In genomic region chr4:156291317-156291716, GRCh38 we compare ENCODE assay signal across 20 cellular contexts.
A peak's percentile ranks its signal among the peaks of the same experiment; 100 is the strongest.
DNase-seq lines count a peak whose midpoint lies in the region; ATAC-seq, FAIRE-seq and TF ChIP-seq lines count a peak whose summit lies in the region.
"Had no signal": no experiment of that assay in that cellular context is flagged by ENCODE, and none has a peak within 500 bp of the region (broad histone marks: within the 10 kb centered on the region; RNA-seq: fewer than 3 reads in every experiment).

No MANE protein-coding gene starts in this region.

- no peak overlapping the region for H4K5ac ChIP-seq in IMR-90 (ENCODE audit: low read depth, low read length)

- no peak overlapping the region for H3K23ac ChIP-seq in IMR-90 (ENCODE audit: low read depth, low read length)

- no peak for TF ChIP-seq CTCF in IMR-90 (conservative IDR thresholded peaks at IDR 0.05; ENCODE audit: low read depth, low read length)
- TF ChIP-seq CTCF in bronchial epithelial cell (IDR thresholded peaks at IDR 0.05; ENCODE audit: insufficient read depth, low read length, severe bottlenecking): no peak
- TF ChIP-seq CTCF in dorsolateral prefrontal cortex (IDR thresholded peaks at IDR 0.05 in 54 of 56, conservative IDR thresholded peaks at IDR 0.05 in 2 of 56; ENCODE audit: low read depth in 1 of 56, partially characterized antibody in 56 of 56): no peak
- TF ChIP-seq CTCF in Peyer's patch (IDR thresholded peaks at IDR 0.05): no peak

- POLR2A ChIA-PET in IMR-90 (lab: Charles Lee; ENCODE audit: unreplicated experiment): no interaction called here

- H4K20me1 ChIP-seq in IMR-90 (ENCODE audit: insufficient read depth, low read length): no peaks in the 10 kb centered on the region

- H3K36me3 ChIP-seq in IMR-90 (ENCODE audit: control insufficient read depth, insufficient read depth, low read length): no peaks in the 10 kb centered on the region
- no peaks in the 10 kb centered on the region for H3K36me3 ChIP-seq in bronchial epithelial cell (ENCODE audit: control insufficient read depth, insufficient read depth, low read length)
- no peaks in the 10 kb centered on the region for H3K36me3 ChIP-seq in mesodermal cell (ENCODE audit: control insufficient read depth, insufficient read depth, low read length)
- H3K36me3 ChIP-seq in Peyer's patch: no peaks in the 10 kb centered on the region
- H3K36me3 ChIP-seq: right atrium auricular region had no signal

- H3K14ac ChIP-seq in IMR-90 (replicated peaks; ENCODE audit: low read depth, low read length): no peak overlapping the region

- intact Hi-C loops in IMR-90 (cut with micrococcal nuclease) (loop anchor here (5.0 to 10.0 kb wide), 3 partner anchors 186 to 753 kb away; no protein-coding TSS in a partner anchor), dorsolateral prefrontal cortex (cut with DNase I) (no loop called here)

- peak; percentile 31 for DNase-seq in AG08396 (ENCODE audit: low spot score)
- peak; percentile 74 for DNase-seq in IMR-90
- DNase-seq in bronchial epithelial cell (ENCODE audit: low read depth): peak; percentile 73
- no peak for DNase-seq in NOMO-1 treated with dmso at 0.1 percent for 144 hours (lab: John Stamatoyannopoulos, UW; ENCODE audit: unreplicated experiment)
- no peak for DNase-seq in NCI-H748 (lab: John Stamatoyannopoulos, UW; ENCODE audit: unreplicated experiment)
- DNase-seq in dorsolateral prefrontal cortex: no peak
- DNase-seq in Peyer's patch: no peak
- DNase-seq: activated CD8-positive, alpha-beta memory T cell treated with anti-CD3 and anti-CD28 coated beads, Interleukin-2, amount 10 ng/mL, durations not matched to agents 7 days and 5 days; activated naive CD4-positive, alpha-beta T cell treated with anti-CD3 and anti-CD28 coated beads for 36 hours; CD4-positive, CD25-positive, alpha-beta regulatory T cell; GF-D8; NCI-H524 treated with DMSO at 0.1 percent for 48 hours; stimulated activated CD4-positive, alpha-beta T cell treated with anti-CD3 and anti-CD28 coated beads, Interleukin-4, amount 100 ng/mL, for 4 hours; stimulated activated naive CD4-positive, alpha-beta T cell treated with Interleukin-2 at 50 U/mL for 16 hours had no signal

- H2BK5ac ChIP-seq in IMR-90 (ENCODE audit: low read depth, low read length, poor library complexity, severe bottlenecking): no peak overlapping the region

- dilution Hi-C loops in IMR-90 (cut with HindIII; ENCODE audit: low sequenced_read_pairs, unreplicated experiment): no loop called here

- no peak overlapping the region for H2AFZ ChIP-seq in IMR-90 (replicated peaks; ENCODE audit: low read length, poor library complexity)

- H2BK120ac ChIP-seq in IMR-90 (ENCODE audit: low read depth, low read length): no peak overlapping the region

- H3K9me3 ChIP-seq in IMR-90 (ENCODE audit: control insufficient read depth, insufficient read depth, low read length): no peaks in the 10 kb centered on the region
- no peaks in the 10 kb centered on the region for H3K9me3 ChIP-seq in mesodermal cell (ENCODE audit: control insufficient read depth, low read length)
- H3K9me3 ChIP-seq in Peyer's patch: no peaks in the 10 kb centered on the region
- H3K9me3 ChIP-seq: right atrium auricular region had no signal

- no peak overlapping the region for H2AK9ac ChIP-seq in IMR-90 (replicated peaks; ENCODE audit: low read depth, low read length, poor library complexity)

- 0 out of 2 replicates have a peak overlapping the region, but pooled peaks have one; percentile 29 for H3K4me2 ChIP-seq in IMR-90 (ENCODE audit: low read depth, low read length)

- no peak overlapping the region for H4K91ac ChIP-seq in IMR-90 (ENCODE audit: insufficient read depth, low read depth, low read length)

- H3K56ac ChIP-seq in IMR-90 (ENCODE audit: extremely low read depth, insufficient read depth, low read length): no peak overlapping the region

- H3K27ac ChIP-seq in IMR-90 (ENCODE audit: insufficient read depth, low read length): no peak overlapping the region
- H3K27ac ChIP-seq in mesodermal cell (ENCODE audit: low read depth, low read length, severe bottlenecking): peak overlapping the region; percentile 60
- H3K27ac ChIP-seq in dorsolateral prefrontal cortex: no peak overlapping the region
- no peak overlapping the region for H3K27ac ChIP-seq in Peyer's patch
- H3K27ac ChIP-seq: right atrium auricular region had no signal

- H3K27me3 ChIP-seq in IMR-90 (ENCODE audit: control insufficient read depth, insufficient read depth, low read length) (no peaks in the 10 kb centered on the region), bronchial epithelial cell (ENCODE audit: control insufficient read depth, insufficient read depth, low read length) (no peaks in the 10 kb centered on the region), dorsolateral prefrontal cortex (no peaks in the 10 kb centered on the region), Peyer's patch (no peaks in the 10 kb centered on the region)
- H3K27me3 ChIP-seq: right atrium auricular region had no signal

- no peak overlapping the region for H2AK5ac ChIP-seq in IMR-90 (ENCODE audit: low read depth, low read length)

- no peak overlapping the region for H3K4ac ChIP-seq in IMR-90 (ENCODE audit: low read depth, low read length)

- H3K9me1 ChIP-seq in IMR-90 (ENCODE audit: insufficient read depth, low read length): no peaks in the 10 kb centered on the region

- TF ChIP-seq POLR2A in IMR-90 (IDR thresholded peaks at IDR 0.05; ENCODE audit: low read depth, low read length) (no peak), Peyer's patch (IDR thresholded peaks at IDR 0.05) (no peak)

- no TSS peak for BruUV-seq in IMR-90 (replicated peaks; lab: Mats Ljungman, UMichigan)

- H3K79me1 ChIP-seq in IMR-90 (ENCODE audit: low read depth in 1 of 2, low read length in 2 of 2): no peaks in the 10 kb centered on the region

- FAIRE-seq in bronchial epithelial cell (lab: Jason Lieb, UNC): no peak
- FAIRE-seq: colon, GM18507, H54 had no signal

- H3K4me3 ChIP-seq in IMR-90 (ENCODE audit: insufficient read depth, low read depth, low read length) (no peak overlapping the region), bronchial epithelial cell (ENCODE audit: low read depth, low read length) (no peak overlapping the region), mesodermal cell (ENCODE audit: extremely low read depth, insufficient read depth, low read length, poor library complexity, severe bottlenecking) (no peak overlapping the region), dorsolateral prefrontal cortex (no peak overlapping the region), Peyer's patch (no peak overlapping the region)
- H3K4me3 ChIP-seq: right atrium auricular region had no signal

- H4K8ac ChIP-seq in IMR-90 (ENCODE audit: low read depth in 2 of 2, low read length in 2 of 2): no peak overlapping the region

- H2BK20ac ChIP-seq in IMR-90 (ENCODE audit: low read depth, low read length): no peak overlapping the region

- WGBS in IMR-90 (ENCODE audit: extremely low coverage in 2 of 2, insufficient read length in 1 of 2), 2 experiments: no CpG with 5 or more reads among the region's 1 CpG
- no CpG with 5 or more reads among the region's 1 CpG for WGBS in mesodermal cell (ENCODE audit: insufficient coverage in 2 of 2), 2 experiments

- H3K18ac ChIP-seq in IMR-90 (ENCODE audit: low read depth, low read length): no peak overlapping the region

- no peak for TF ChIP-seq RAD21 in IMR-90 (IDR thresholded peaks at IDR 0.05; ENCODE audit: low read length)

- H3K4me1 ChIP-seq in IMR-90 (ENCODE audit: control insufficient read depth, insufficient read depth, low read length): peaks cover 4% of the 10 kb centered on the region; the same call in 1 of the 2 replicates
- H3K4me1 ChIP-seq in mesodermal cell (ENCODE audit: control insufficient read depth, insufficient read depth, low read length, poor library complexity, severe bottlenecking): peaks cover 13% of the 10 kb centered on the region
- H3K4me1 ChIP-seq in Peyer's patch: no peaks in the 10 kb centered on the region

- no peak overlapping the region for H3K9ac ChIP-seq in IMR-90 (ENCODE audit: low read depth, low read length)

- H2BK15ac ChIP-seq in IMR-90 (ENCODE audit: low read depth, low read length): no peak overlapping the region

- CTCF ChIA-PET in IMR-90 (lab: Yijun Ruan, JAX): interaction anchor here (1.9 kb wide), 1 partner anchor 11 kb away, joined by 6 read pairs; no protein-coding TSS in a partner anchor

- peak; percentile 79 for ATAC-seq in IMR-90 (ENCODE audit: low read depth)
- ATAC-seq: activated CD8-positive, alpha-beta memory T cell treated with anti-CD3 and anti-CD28 coated beads, Interleukin-2, amount 10 ng/mL, durations not matched to agents 7 days and 5 days; esophagus mucosa had no signal

- in situ Hi-C loops in IMR-90 (cut with MboI; ENCODE audit: low sequenced_read_pairs): no loop called here

TF ChIP-seq in IMR-90, 13 proteins besides CTCF, POLR2A, EP300 and RAD21:
- TF ChIP-seq CHD1 (IDR thresholded peaks at IDR 0.05; ENCODE audit: low read depth, low read length): no peak
- TF ChIP-seq FOS (IDR thresholded peaks at IDR 0.05; ENCODE audit: low read depth, low read length): no peak

Comparison
In these comparisons a context has a peak if more than half of its experiments do, and no peak if none do; other contexts are left out.
1. DNase-seq: peak in AG08396 (single experiment), IMR-90 (single experiment) and bronchial epithelial cell (single experiment); none in NOMO-1 treated with dmso at 0.1 percent for 144 hours (single experiment), NCI-H748 (single experiment), dorsolateral prefrontal cortex (0 of 10) and Peyer's patch (0 of 3).